ENCODE assay signal across 9 cellular contexts in genomic region chr1:206933333-206933945, GRCh38. TPM values are rescaled to one million over a fixed set of nuclear protein-coding genes. Genes with fewer than 3 reads are reported as not detected.
DNase-seq lines count a peak whose midpoint lies in the region; ATAC-seq and TF ChIP-seq lines count a peak whose summit lies in the region.
"Had no signal": no experiment of that assay in that cellular context is flagged by ENCODE, and none has a peak within 500 bp of the region (broad histone marks: within the 10 kb centered on the region; RNA-seq: fewer than 3 reads in every experiment).

No MANE protein-coding gene starts in this region.

- no peak overlapping the region for H3K4me3 ChIP-seq in heart left ventricle

- no peak overlapping the region for H3K27ac ChIP-seq in heart left ventricle

- intact Hi-C loops in heart left ventricle (cut with DNase I), result no loop called here

- TF ChIP-seq POLR2A in heart left ventricle (IDR thresholded peaks at IDR 0.05), result no peak

- peak in 11 of 12 donors; percentile 10 to 71 (median 34) for TF ChIP-seq CTCF in heart left ventricle (IDR thresholded peaks at IDR 0.05)

- WGBS in heart left ventricle, 4 donors, result 65 to 74% (median 69%) methylated on average over 5 to 8 of the region's 8 CpGs

- H3K27me3 ChIP-seq in heart left ventricle, result no peaks in the 10 kb centered on the region

- peaks cover 0 to 13% (median 0%) of the 10 kb centered on the region in 12 donors for H3K4me1 ChIP-seq in heart left ventricle

- H3K36me3 ChIP-seq in heart left ventricle, result no peaks in the 10 kb centered on the region

- peak in 2 of 4 donors; percentile 42 to 52 for ATAC-seq in heart left ventricle
- no peak for ATAC-seq in GM21717 (IDR thresholded peaks at IDR 0.05; ENCODE audit: unreplicated experiment)
- no peak for ATAC-seq in GM19455 (IDR thresholded peaks at IDR 0.05; ENCODE audit: unreplicated experiment)
- ATAC-seq: right cardiac atrium had no signal

- no peaks in the 10 kb centered on the region for H3K9me3 ChIP-seq in heart left ventricle

- DNase-seq in GM03348 (ENCODE audit: low spot score), result peak; percentile 56
- DNase-seq in NCI-H460 (ENCODE audit: extremely low read depth, low read depth), result peak; percentile 24
- peak; percentile 74 for DNase-seq in activated T-cell treated with anti-CD3 and anti-CD28 coated beads, Interleukin-2, amount 50 U/mL, for 1 hour
- DNase-seq in heart left ventricle, result peak in 4 of 5 donors; percentile 42 to 72 (median 48)
- peak in 2 of 3 donors; percentile 52 to 64 for DNase-seq in stimulated activated CD4-positive, alpha-beta T cell treated with anti-CD3 and anti-CD28 coated beads, TNF-alpha, amount 100 ng/mL, for 1 hour (ENCODE audit: low read depth in 3 of 3, low spot score in 1 of 3)
- no peak for DNase-seq in NCI-H2107 treated with DMSO at 0.1 percent for 48 hours (lab: John Stamatoyannopoulos, UW; ENCODE audit: unreplicated experiment)

RNA-seq across cellular contexts. Expression of gene FCMR, which starts 11.7 kb away (rescaled TPM):
- total RNA-seq in NCI-H460 (2014; rRNA removed; shearing (Covaris generic)), result not detected in 2 replicates
- polyA plus RNA-seq in NCI-H460 (2014; cell fraction: nucleus; rRNA removed), result not detected in 2 replicates
- total RNA-seq in heart left ventricle, result 10 to 100 TPM in 1 of 9 donors, 1 to 10 TPM in 8; 1.3 to 16.3 (median 3.2) TPM
- polyA plus RNA-seq in heart left ventricle, result 1 to 10 TPM in 1 of 2 donors, under 1 TPM in 1; 0.99 to 4.0 TPM

RNA-seq across cellular contexts. Expression of gene PIGR, which starts 12.8 kb away (rescaled TPM):
- total RNA-seq in NCI-H460 (2014; rRNA removed; shearing (Covaris generic)), result not detected in 2 replicates
- polyA plus RNA-seq in NCI-H460 (2014; cell fraction: nucleus; rRNA removed), result not detected in 2 replicates
- total RNA-seq in heart left ventricle, result under 1 TPM in 2 of 9 donors, not detected in 7; 0.42 to 0.49 TPM
- under 1 TPM; 0.04 to 0.64 TPM for polyA plus RNA-seq in heart left ventricle

RNA-seq across cellular contexts. Expression of gene IL24, which starts 36.2 kb away (rescaled TPM):
- not detected in 2 replicates for total RNA-seq in NCI-H460 (2014; rRNA removed; shearing (Covaris generic))
- polyA plus RNA-seq in NCI-H460 (2014; cell fraction: nucleus; rRNA removed), result not detected in 2 replicates
- total RNA-seq in heart left ventricle, result not detected
- polyA plus RNA-seq in heart left ventricle, result 1 to 10 TPM in 1 of 2 donors, not detected in 1; 1.6 TPM
- total RNA-seq: right cardiac atrium had no signal
- polyA plus RNA-seq: right cardiac atrium had no signal

RNA-seq across cellular contexts. Expression of gene FCAMR, which starts 36.8 kb away (rescaled TPM):
- total RNA-seq in NCI-H460 (2014; rRNA removed; shearing (Covaris generic)), result not detected in 2 replicates
- polyA plus RNA-seq in NCI-H460 (2014; cell fraction: nucleus; rRNA removed), result not detected in 2 replicates
- total RNA-seq in heart left ventricle, result not detected
- polyA plus RNA-seq in heart left ventricle, result not detected
- total RNA-seq: right cardiac atrium had no signal
- polyA plus RNA-seq: right cardiac atrium had no signal
